ENCODE assay signal across 8 cellular contexts in the genomic region with DNA sequence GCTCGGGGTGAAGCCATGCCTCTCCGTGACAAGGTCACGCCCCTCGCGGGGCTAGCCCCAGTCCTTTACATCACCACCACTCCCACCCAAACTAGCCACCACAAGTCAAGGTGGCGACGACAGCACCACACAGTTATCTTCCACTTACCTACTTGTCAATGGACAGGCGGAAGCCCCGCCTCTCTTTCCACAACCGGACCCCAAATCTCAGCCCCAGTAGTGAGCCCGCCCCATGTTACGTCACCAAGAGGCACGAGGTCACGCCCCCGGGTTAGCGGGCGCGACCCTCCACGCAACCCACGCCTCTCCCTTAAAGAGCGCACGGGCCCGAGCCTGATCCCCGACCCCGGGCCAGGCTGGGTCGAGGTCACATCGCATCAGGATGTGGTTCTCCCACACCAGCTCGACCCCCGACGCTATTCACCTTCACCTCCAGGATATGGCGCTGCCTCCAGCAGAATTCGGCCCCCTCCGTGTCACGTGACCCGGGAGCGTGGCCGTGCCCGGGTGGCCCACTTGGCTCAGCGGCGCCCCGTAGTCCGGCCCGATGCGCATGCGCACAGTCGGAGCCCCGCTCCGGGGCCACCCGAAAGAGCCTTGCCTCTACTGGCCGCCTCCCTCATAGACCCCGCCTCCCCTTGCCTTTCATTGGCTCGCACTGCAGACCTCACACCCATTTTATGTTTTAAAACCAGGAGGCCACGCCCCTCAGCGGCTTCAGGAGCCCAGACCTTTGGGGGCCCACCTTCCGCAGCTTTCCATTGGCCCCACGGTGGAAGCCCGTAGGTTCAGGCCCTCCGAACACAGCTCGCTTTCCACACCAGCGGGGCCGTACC. TPM values are rescaled to one million over a fixed set of nuclear protein-coding genes. Genes with fewer than 3 reads are reported as not detected.
A peak's percentile ranks its signal among the peaks of the same experiment; 100 is the strongest.
DNase-seq lines count a peak whose midpoint lies in the region; ATAC-seq lines count a peak whose summit lies in the region.

No MANE protein-coding gene starts in this region.

- peak; percentile 81 for ATAC-seq in GM19395 (IDR thresholded peaks at IDR 0.05; ENCODE audit: unreplicated experiment)
- ATAC-seq in HG03558 (IDR thresholded peaks at IDR 0.05; ENCODE audit: extremely low read depth, unreplicated experiment): peak; percentile 70
- ATAC-seq in left lobe of liver: peak; percentile 81

- no peaks in the 10 kb centered on the region for H3K9me3 Mint-ChIP-seq in dendritic cell treated with granulocyte-macrophage colony-stimulating factor and Interleukin-4, amounts not matched to agents 40 ng/mL and 50 ng/mL, for 4 days

- H3K27me3 Mint-ChIP-seq in dendritic cell treated with granulocyte-macrophage colony-stimulating factor and Interleukin-4, amounts not matched to agents 40 ng/mL and 50 ng/mL, for 4 days: peaks cover 5% of the 10 kb centered on the region

- DNase-seq in CD1c-positive myeloid dendritic cell (ENCODE audit: extremely low spot score) (peak; percentile 99), NCI-H748 (lab: John Stamatoyannopoulos, UW; ENCODE audit: unreplicated experiment) (peak; percentile 97), left lobe of liver (ENCODE audit: low spot score) (peak; percentile 98)
- peak; percentile 96 to 97 for DNase-seq in activated CD4-positive, alpha-beta T cell treated with anti-CD3 and anti-CD28 coated beads, Interleukin-2, amount 50 U/mL, for 24 hours (ENCODE audit: low read depth in 1 of 2, low spot score in 1 of 2)
- DNase-seq in stimulated activated CD4-positive, alpha-beta T cell treated with anti-CD3 and anti-CD28 coated beads, Interleukin-2, amount 100 ng/mL, for 24 hours: peak; percentile 98

- H3K4me3 Mint-ChIP-seq in dendritic cell treated with granulocyte-macrophage colony-stimulating factor and Interleukin-4, amounts not matched to agents 40 ng/mL and 50 ng/mL, for 4 days: peak overlapping the region; percentile 94

- peak overlapping the region; percentile 99 for H3K27ac Mint-ChIP-seq in dendritic cell treated with granulocyte-macrophage colony-stimulating factor and Interleukin-4, amounts not matched to agents 40 ng/mL and 50 ng/mL, for 4 days

- H3K36me3 Mint-ChIP-seq in dendritic cell treated with granulocyte-macrophage colony-stimulating factor and Interleukin-4, amounts not matched to agents 40 ng/mL and 50 ng/mL, for 4 days (ENCODE audit: low read depth): peaks cover 41% of the 10 kb centered on the region

- H3K4me1 Mint-ChIP-seq in dendritic cell treated with granulocyte-macrophage colony-stimulating factor and Interleukin-4, amounts not matched to agents 40 ng/mL and 50 ng/mL, for 4 days (ENCODE audit: low read depth): peaks cover 17% of the 10 kb centered on the region

- intact Hi-C loops in dendritic cell treated with granulocyte-macrophage colony-stimulating factor and Interleukin-4, amounts not matched to agents 40 ng/mL and 50 ng/mL, for 4 days (cut with micrococcal nuclease): loop anchor here (5.0 kb wide), 2 partner anchors 292 to 553 kb away; a partner anchor contains a TSS

RNA-seq across cellular contexts. Expression of a gene that starts 18.2 kb away (rescaled TPM):
- total RNA-seq in left lobe of liver: 3.4 TPM

RNA-seq across cellular contexts. Expression of a gene that starts 43.4 kb away (rescaled TPM):
- total RNA-seq in left lobe of liver: not detected

Comparison
In these comparisons a context has a peak if more than half of its experiments do, and no peak if none do; other contexts are left out.
1. Peak in every context shown above with its lines: DNase-seq and ATAC-seq.